In genomic region chr12:71335668-71336257, GRCh38 we compare ENCODE assay signal across 33 cellular contexts.
"Had no signal": no experiment of that assay in that cellular context is flagged by ENCODE, and none has a peak within 500 bp of the region (broad histone marks: within the 10 kb centered on the region; RNA-seq: fewer than 3 reads in every experiment).

No MANE protein-coding gene starts in this region.

- H3K27ac Mint-ChIP-seq: activated B cell treated with CpG ODN at 0.5 μM for 24 hours; activated CD8-positive, alpha-beta T cell treated with anti-CD3 and anti-CD28 coated beads for 36 hours; activated naive CD4-positive, alpha-beta T cell treated with anti-CD3 and anti-CD28 coated beads for 36 hours; activated naive CD4-positive, alpha-beta T cell treated with anti-CD3 and anti-CD28 coated beads, Interleukin-2, amount 50 U/mL, for 72 hours; activated naive CD8-positive, alpha-beta T cell treated with anti-CD3 and anti-CD28 coated beads, Interleukin-2, amount 10 ng/mL, durations not matched to agents 7 days and 5 days; activated T-helper 1 cell treated with anti-CD3 and anti-CD28 coated beads, Interleukin-12 subunit alpha, Interleukin-12 subunit beta, Interleukin-2, Interleukin-4 antibody, amounts not matched to agents 30 ng/mL and 10 ng/mL and 1 ng/mL, durations not matched to agents 14 hours and 24 hours and 36 hours; activated T-helper 2 cell treated with anti-CD3 and anti-CD28 coated beads, Interferon-gamma antibody, Interleukin-2, Interleukin-4, amounts not matched to agents 10 μg/mL and 5 μg/mL and 100 μg/mL, durations not matched to agents 14 hours and 24 hours and 36 hours; brain; dendritic cell treated with granulocyte-macrophage colony-stimulating factor and Interleukin-4, amounts not matched to agents 40 ng/mL and 50 ng/mL, for 4 days; endodermal cell; T-helper 17 cell; T-helper 2 cell treated with Interferon-gamma antibody and Interleukin-4, amounts not matched to agents 5 μg/mL and 100 μg/mL, for 36 hours had no signal

- H3K27me3 ChIP-seq: ascending aorta, breast epithelium, dorsolateral prefrontal cortex, foreskin keratinocyte, gastrocnemius medialis, heart left ventricle had no signal

- H3K9me3 Mint-ChIP-seq: activated T-helper 1 cell treated with anti-CD3 and anti-CD28 coated beads, Interleukin-12 subunit alpha, Interleukin-12 subunit beta, Interleukin-2, Interleukin-4 antibody, amounts not matched to agents 30 ng/mL and 10 ng/mL and 1 ng/mL, durations not matched to agents 14 hours and 24 hours and 36 hours; activated T-helper 2 cell treated with anti-CD3 and anti-CD28 coated beads, Interferon-gamma antibody, Interleukin-2, Interleukin-4, amounts not matched to agents 10 μg/mL and 5 μg/mL and 100 μg/mL, durations not matched to agents 14 hours and 24 hours and 36 hours had no signal

- H3K27ac ChIP-seq: ascending aorta, breast epithelium, coronary artery, dorsolateral prefrontal cortex, foreskin keratinocyte, gastrocnemius medialis, heart left ventricle, WERI-Rb-1 had no signal

- ATAC-seq: activated CD4-positive, CD25-positive, alpha-beta regulatory T cell treated with anti-CD3 and anti-CD28 coated beads, Interleukin-2, amount 50 U/mL, for 24 hours; activated CD8-positive, alpha-beta T cell treated with anti-CD3 and anti-CD28 coated beads for 36 hours; activated naive CD4-positive, alpha-beta T cell treated with anti-CD3 and anti-CD28 coated beads, Interleukin-2, amount 50 U/mL, for 72 hours; activated T-cell treated with anti-CD3 and anti-CD28 coated beads, Interleukin-2, amount 50 U/mL, for 4 hours; esophagus mucosa; foreskin keratinocyte; gastrocnemius medialis; heart left ventricle; T-helper 17 cell had no signal

- H3K4me3 ChIP-seq: ascending aorta, breast epithelium, coronary artery, dorsolateral prefrontal cortex, gastrocnemius medialis, heart left ventricle had no signal

- H3K36me3 ChIP-seq: ascending aorta, breast epithelium, gastrocnemius medialis, heart left ventricle, WERI-Rb-1 had no signal

- H3K4me1 Mint-ChIP-seq: activated B cell treated with CpG ODN at 0.5 μM for 24 hours; activated naive CD8-positive, alpha-beta T cell treated with anti-CD3 and anti-CD28 coated beads, Interleukin-2, amount 10 ng/mL, durations not matched to agents 7 days and 5 days; brain; central memory CD8-positive, alpha-beta T cell; endodermal cell; T-helper 17 cell had no signal

- H3K4me1 ChIP-seq: ascending aorta, breast epithelium, foreskin keratinocyte, gastrocnemius medialis, heart left ventricle had no signal

- H3K4me3 Mint-ChIP-seq: activated B cell treated with CpG ODN at 0.5 μM for 24 hours; activated CD8-positive, alpha-beta T cell treated with anti-CD3 and anti-CD28 coated beads for 36 hours; activated naive CD4-positive, alpha-beta T cell treated with anti-CD3 and anti-CD28 coated beads for 36 hours; activated naive CD8-positive, alpha-beta T cell treated with anti-CD3 and anti-CD28 coated beads, Interleukin-2, amount 10 ng/mL, durations not matched to agents 7 days and 5 days; activated T-cell treated with anti-CD3 and anti-CD28 coated beads, Interleukin-2, amount 50 U/mL, for 4 hours; activated T-helper 1 cell treated with anti-CD3 and anti-CD28 coated beads, Interleukin-12 subunit alpha, Interleukin-12 subunit beta, Interleukin-2, Interleukin-4 antibody, amounts not matched to agents 30 ng/mL and 10 ng/mL and 1 ng/mL, durations not matched to agents 14 hours and 24 hours and 36 hours; brain; central memory CD8-positive, alpha-beta T cell; dendritic cell treated with granulocyte-macrophage colony-stimulating factor and Interleukin-4, amounts not matched to agents 40 ng/mL and 50 ng/mL, for 4 days; endodermal cell; T-helper 17 cell; T-helper 2 cell treated with Interferon-gamma antibody and Interleukin-4, amounts not matched to agents 5 μg/mL and 100 μg/mL, for 36 hours had no signal

- H3K36me3 Mint-ChIP-seq: activated naive CD4-positive, alpha-beta T cell treated with anti-CD3 and anti-CD28 coated beads, Interleukin-2, amount 50 U/mL, for 72 hours; activated naive CD8-positive, alpha-beta T cell treated with anti-CD3 and anti-CD28 coated beads, Interleukin-2, amount 10 ng/mL, durations not matched to agents 7 days and 5 days; brain had no signal

- DNase-seq: activated B cell treated with CpG ODN at 0.5 μM for 24 hours; activated CD4-positive, alpha-beta T cell treated with anti-CD3 and anti-CD28 coated beads for 48 hours; activated CD4-positive, alpha-beta T cell treated with anti-CD3 and anti-CD28 coated beads, Interleukin-2, amount 50 U/mL, for 1 hour; activated CD4-positive, alpha-beta T cell treated with anti-CD3 and anti-CD28 coated beads, Interleukin-2, amount 50 U/mL, for 48 hours; activated CD8-positive, alpha-beta memory T cell treated with anti-CD3 and anti-CD28 coated beads for 24 hours; activated CD8-positive, alpha-beta T cell treated with anti-CD3 and anti-CD28 coated beads for 36 hours; activated effector memory CD4-positive, alpha-beta T cell treated with anti-CD3 and anti-CD28 coated beads, Interleukin-2, amount 50 U/mL, for 16 hours; activated naive CD4-positive, alpha-beta T cell treated with anti-CD3 and anti-CD28 coated beads for 36 hours; activated naive CD8-positive, alpha-beta T cell treated with anti-CD3 and anti-CD28 coated beads, Interleukin-2, amount 10 ng/mL, durations not matched to agents 7 days and 5 days; activated T-cell treated with anti-CD3 and anti-CD28 coated beads, Interleukin-2, amount 50 U/mL, for 4 hours; dorsolateral prefrontal cortex; effector memory CD4-positive, alpha-beta T cell; endodermal cell; foreskin keratinocyte; gastrocnemius medialis; glutamatergic neuron; heart left ventricle; T-helper 1 cell; T-helper 17 cell; T1000; WERI-Rb-1 had no signal

- H3K27me3 Mint-ChIP-seq: activated CD8-positive, alpha-beta T cell treated with anti-CD3 and anti-CD28 coated beads for 36 hours; activated naive CD8-positive, alpha-beta T cell treated with anti-CD3 and anti-CD28 coated beads, Interleukin-2, amount 10 ng/mL, durations not matched to agents 7 days and 5 days; central memory CD8-positive, alpha-beta T cell; dendritic cell treated with granulocyte-macrophage colony-stimulating factor and Interleukin-4, amounts not matched to agents 40 ng/mL and 50 ng/mL, for 4 days; T-helper 17 cell had no signal

- H3K9me3 ChIP-seq: ascending aorta, gastrocnemius medialis had no signal
